ENCODE assay signal across 1 cellular context in genomic region chr9:88819471-88819870, GRCh38.
TF ChIP-seq lines count a peak whose summit lies in the region.

No MANE protein-coding gene starts in this region.

TF ChIP-seq in IMR-90, 13 proteins besides CTCF, POLR2A, EP300 and RAD21 (continued from another document):
- no peak for TF ChIP-seq MAZ (IDR thresholded peaks at IDR 0.05; ENCODE audit: borderline replicate concordance, low read depth, low read length)
